32 cellular contexts compared by ENCODE assay signal in the genomic region with DNA sequence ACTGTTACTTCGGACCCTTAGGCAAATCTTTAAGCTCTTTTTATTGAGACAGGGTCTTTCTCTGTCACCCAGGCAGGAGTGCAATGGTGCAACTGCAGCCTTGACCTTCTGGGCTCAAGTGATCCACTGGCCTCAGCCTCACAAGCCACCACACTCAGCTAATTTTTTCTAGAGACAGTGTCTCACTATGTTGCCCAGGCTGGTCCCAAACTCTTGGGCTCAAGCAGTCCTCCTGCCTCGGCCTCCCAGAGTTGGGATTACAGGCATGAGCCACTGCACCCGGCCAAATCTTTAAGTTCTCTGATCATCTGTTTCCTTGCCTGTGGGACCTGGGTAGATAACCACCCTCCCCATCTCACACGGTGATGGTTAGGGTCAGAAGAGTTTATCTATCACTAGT. TPM values are rescaled to one million over a fixed set of nuclear protein-coding genes. Genes with fewer than 3 reads are reported as not detected.
"Had no signal": no experiment of that assay in that cellular context is flagged by ENCODE, and none has a peak within 500 bp of the region (broad histone marks: within the 10 kb centered on the region; RNA-seq: fewer than 3 reads in every experiment).

No MANE protein-coding gene starts in this region.

- H3K27ac Mint-ChIP-seq: activated B cell treated with CpG ODN at 0.5 μM for 24 hours; activated CD4-positive, alpha-beta T cell treated with anti-CD3 and anti-CD28 coated beads for 36 hours; activated CD8-positive, alpha-beta T cell treated with anti-CD3 and anti-CD28 coated beads, Interleukin-2, amount 10 ng/mL, durations not matched to agents 7 days and 5 days; nephron; stimulated activated naive CD8-positive, alpha-beta T cell treated with anti-CD3 and anti-CD28 coated beads, Interleukin-15, Interleukin-2, amounts not matched to agents 100 ng/mL and 50 ng/mL, for 24 hours had no signal

- H3K4me3 Mint-ChIP-seq: activated B cell treated with CpG ODN at 0.5 μM for 24 hours; activated CD4-positive, alpha-beta T cell treated with anti-CD3 and anti-CD28 coated beads for 36 hours; activated CD8-positive, alpha-beta T cell treated with anti-CD3 and anti-CD28 coated beads, Interleukin-2, amount 10 ng/mL, durations not matched to agents 7 days and 5 days; activated naive CD8-positive, alpha-beta T cell treated with anti-CD3 and anti-CD28 coated beads, Interleukin-2, amount 10 ng/mL, durations not matched to agents 7 days and 5 days; brain; effector memory CD8-positive, alpha-beta T cell; nephron; stimulated activated naive CD8-positive, alpha-beta T cell treated with anti-CD3 and anti-CD28 coated beads, Interleukin-15, Interleukin-2, amounts not matched to agents 100 ng/mL and 50 ng/mL, for 24 hours had no signal

- H3K9me3 Mint-ChIP-seq: activated B cell treated with CpG ODN at 0.5 μM for 24 hours; activated naive CD8-positive, alpha-beta T cell treated with anti-CD3 and anti-CD28 coated beads, Interleukin-2, amount 10 ng/mL, durations not matched to agents 7 days and 5 days; brain; effector memory CD8-positive, alpha-beta T cell; immature natural killer cell; nephron; stimulated activated naive CD8-positive, alpha-beta T cell treated with anti-CD3 and anti-CD28 coated beads, Interleukin-15, Interleukin-2, amounts not matched to agents 100 ng/mL and 50 ng/mL, for 24 hours had no signal

- FAIRE-seq: endothelial cell of umbilical vein had no signal

- ATAC-seq: activated CD4-positive, alpha-beta T cell treated with anti-CD3 and anti-CD28 coated beads for 36 hours; activated CD8-positive, alpha-beta T cell treated with anti-CD3 and anti-CD28 coated beads, Interleukin-2, amount 10 ng/mL, durations not matched to agents 7 days and 5 days; effector memory CD8-positive, alpha-beta T cell; heart left ventricle; lower lobe of right lung; SK-N-SH treated with all-trans-retinoic acid at 6 μM for 48 hours; upper lobe of right lung had no signal

- DNase-seq: activated B cell treated with CpG ODN at 0.5 μM for 24 hours; activated CD4-positive, alpha-beta T cell treated with anti-CD3 and anti-CD28 coated beads for 36 hours; activated CD8-positive, alpha-beta T cell treated with anti-CD3 and anti-CD28 coated beads, Interleukin-2, amount 10 ng/mL, durations not matched to agents 7 days and 5 days; activated effector memory CD4-positive, alpha-beta T cell treated with Interleukin-2 at 50 U/mL for 16 hours; activated naive CD4-positive, alpha-beta T cell treated with Interleukin-2 at 50 U/mL for 16 hours; activated naive CD8-positive, alpha-beta T cell treated with anti-CD3 and anti-CD28 coated beads, Interleukin-2, amount 10 ng/mL, durations not matched to agents 7 days and 5 days; cerebellar nuclear complex; cortex of kidney; effector memory CD8-positive, alpha-beta T cell; foreskin fibroblast; heart left ventricle; hypothalamus; immature natural killer cell; lower lobe of right lung; mesenchymal stem cell; ovary; spleen; stimulated activated CD4-positive, alpha-beta T cell treated with anti-CD3 and anti-CD28 coated beads, Interleukin-2, amount 100 ng/mL, for 48 hours; substantia nigra; T-helper 2 cell; tibial artery; upper lobe of right lung had no signal

- H3K4me3 ChIP-seq: ascending aorta, cardiac muscle cell, heart left ventricle, lower lobe of right lung, ovary, prostate gland, spleen, tibial artery, upper lobe of right lung had no signal

- H3K4me1 ChIP-seq: ascending aorta, lower lobe of right lung, prostate gland, tibial artery had no signal

- H3K27me3 ChIP-seq: ascending aorta, cardiac muscle cell, heart left ventricle, ovary, spleen, tibial artery, upper lobe of right lung had no signal

- H3K36me3 ChIP-seq: cardiac muscle cell, ovary, prostate gland had no signal

- H3K27ac ChIP-seq: ascending aorta, cardiac muscle cell, heart left ventricle, lower lobe of right lung, ovary, prostate gland, spleen, tibial artery, upper lobe of right lung had no signal

- H3K9me3 ChIP-seq: ascending aorta, heart left ventricle, lower lobe of right lung, ovary, prostate gland, spleen, tibial artery, upper lobe of right lung had no signal

- H3K27me3 Mint-ChIP-seq: activated B cell treated with CpG ODN at 0.5 μM for 24 hours; activated CD4-positive, alpha-beta T cell treated with anti-CD3 and anti-CD28 coated beads for 36 hours; activated naive CD8-positive, alpha-beta T cell treated with anti-CD3 and anti-CD28 coated beads, Interleukin-2, amount 10 ng/mL, durations not matched to agents 7 days and 5 days; brain; effector memory CD8-positive, alpha-beta T cell; stimulated activated naive CD8-positive, alpha-beta T cell treated with anti-CD3 and anti-CD28 coated beads, Interleukin-15, Interleukin-2, amounts not matched to agents 100 ng/mL and 50 ng/mL, for 24 hours had no signal

RNA-seq across cellular contexts. Expression of gene GPX2, which starts 2.3 kb away (rescaled TPM):
- total RNA-seq: activated B cell treated with CpG ODN at 0.5 μM for 24 hours; activated CD4-positive, alpha-beta T cell treated with anti-CD3 and anti-CD28 coated beads for 36 hours; activated CD8-positive, alpha-beta T cell treated with anti-CD3 and anti-CD28 coated beads, Interleukin-2, amount 10 ng/mL, durations not matched to agents 7 days and 5 days; activated naive CD8-positive, alpha-beta T cell treated with anti-CD3 and anti-CD28 coated beads, Interleukin-2, amount 10 ng/mL, durations not matched to agents 7 days and 5 days; ascending aorta; cardiac muscle cell; endothelial cell of umbilical vein; heart left ventricle; kidney epithelial cell; lower lobe of right lung; mononuclear cell; spleen had no signal
- polyA plus RNA-seq: cardiac muscle cell, endothelial cell of umbilical vein, immature natural killer cell, ovary had no signal
